12 cellular contexts compared by ENCODE assay signal in genomic region chr5:41747291-41747690, GRCh38.
A peak's percentile ranks its signal among the peaks of the same experiment; 100 is the strongest.
DNase-seq lines count a peak whose midpoint lies in the region; ATAC-seq and TF ChIP-seq lines count a peak whose summit lies in the region.
"Had no signal": no experiment of that assay in that cellular context is flagged by ENCODE, and none has a peak within 500 bp of the region (broad histone marks: within the 10 kb centered on the region; RNA-seq: fewer than 3 reads in every experiment).

No MANE protein-coding gene starts in this region.

- TF ChIP-seq CTCF in HFFc6 (IDR thresholded peaks at IDR 0.05): no peak

- no peaks in the 10 kb centered on the region for H3K9me3 Mint-ChIP-seq in HFFc6

- no peak for ATAC-seq in GM21619 (IDR thresholded peaks at IDR 0.05; ENCODE audit: unreplicated experiment)

- H3K36me3 Mint-ChIP-seq in HFFc6 (ENCODE audit: low read depth): peaks cover 17% of the 10 kb centered on the region

- no peak overlapping the region for H3K4me3 Mint-ChIP-seq in HFFc6
- H3K4me3 Mint-ChIP-seq: activated naive CD8-positive, alpha-beta T cell had no signal

- H3K27me3 Mint-ChIP-seq in HFFc6 (ENCODE audit: insufficient read depth): no peaks in the 10 kb centered on the region
- H3K27me3 Mint-ChIP-seq: activated naive CD8-positive, alpha-beta T cell had no signal

- DNase-seq in HFFc6 (peak; percentile 5), NCI-H69 (lab: John Stamatoyannopoulos, UW) (peak; percentile 65), dedifferentiated amniotic fluid mesenchymal stem cell (ENCODE audit: extremely low spot score) (peak; percentile 32), pons (ENCODE audit: low spot score) (peak; percentile 15), KG1 (lab: John Stamatoyannopoulos, UW) (no peak), LoVo (ENCODE audit: low spot score) (no peak), AG08395 (ENCODE audit: low spot score) (no peak)
- DNase-seq: hippocampal formation, midbrain, MV-4-11 had no signal

- H3K4me1 Mint-ChIP-seq in HFFc6 (ENCODE audit: low read depth): peaks cover 10% of the 10 kb centered on the region

- no peak overlapping the region for H3K27ac Mint-ChIP-seq in HFFc6
- H3K27ac Mint-ChIP-seq: activated naive CD8-positive, alpha-beta T cell had no signal

Comparison
In these comparisons a context has a peak if more than half of its experiments do, and no peak if none do; other contexts are left out.
1. DNase-seq: peak in HFFc6 (single experiment), NCI-H69 (single experiment), dedifferentiated amniotic fluid mesenchymal stem cell (single experiment) and pons (single experiment); none in KG1 (single experiment), LoVo (single experiment) and AG08395 (single experiment).